In the genomic region with DNA sequence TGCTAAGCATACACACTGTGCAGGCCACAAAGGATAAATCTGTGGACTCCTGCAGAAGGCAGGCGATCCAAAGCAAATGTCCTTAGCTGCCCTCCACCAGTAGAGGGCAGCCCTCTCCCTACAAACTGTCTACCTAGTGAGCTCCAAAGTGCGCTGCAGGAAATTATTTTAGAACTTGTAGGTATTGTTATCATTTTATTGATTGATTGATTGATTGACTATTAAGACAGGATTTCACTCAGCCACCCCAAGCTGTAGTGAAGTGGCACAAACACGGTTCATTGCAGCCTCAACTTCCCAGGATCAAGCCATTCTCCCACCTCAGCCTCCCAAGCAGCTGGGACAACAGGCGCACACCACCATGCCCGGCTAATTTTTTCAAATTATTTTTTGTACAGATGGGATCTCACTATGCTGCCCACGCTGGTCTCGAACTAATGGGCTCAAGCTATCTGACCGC, we compare ENCODE assay signal across 8 cellular contexts. TPM values are rescaled to one million over a fixed set of nuclear protein-coding genes. Genes with fewer than 3 reads are reported as not detected.
DNase-seq lines count a peak whose midpoint lies in the region; ATAC-seq and TF ChIP-seq lines count a peak whose summit lies in the region.

No MANE protein-coding gene starts in this region.

- no peaks in the 10 kb centered on the region for H3K27me3 ChIP-seq in left lung

- H3K27me3 Mint-ChIP-seq in central memory CD8-positive, alpha-beta T cell = no peaks in the 10 kb centered on the region

- peak; percentile 87 to 92 for TF ChIP-seq CTCF in left lung (IDR thresholded peaks at IDR 0.05)

- H3K9me3 Mint-ChIP-seq in central memory CD8-positive, alpha-beta T cell = no peaks in the 10 kb centered on the region

- H3K36me3 ChIP-seq in left lung = no peaks in the 10 kb centered on the region

- DNase-seq in GDM1 (lab: John Stamatoyannopoulos, UW) (peak; percentile 61), NCI-H226 (peak; percentile 16), left lung (peak in 1 of 2 donors; percentile 67)
- DNase-seq in activated CD4-positive, CD25-positive, alpha-beta regulatory T cell treated with anti-CD3 and anti-CD28 coated beads, Interleukin-2, amount 50 U/mL, for 72 hours = peak; percentile 64
- DNase-seq in central memory CD8-positive, alpha-beta T cell (ENCODE audit: low spot score in 2 of 2) = peak; percentile 45 to 49
- peak; percentile 42 to 57 (median 46) for DNase-seq in stimulated activated CD4-positive, alpha-beta T cell treated with anti-CD3 and anti-CD28 coated beads, TNF-alpha, amount 100 ng/mL, for 24 hours (ENCODE audit: low read depth in 3 of 3)

- no peak overlapping the region for H3K4me3 ChIP-seq in left lung

- intact Hi-C loops in left lung (cut with DNase I) = loop anchor here in 1 of 2 donors (10.0 kb wide), 1 partner anchor 310 kb away; no protein-coding TSS in a partner anchor

- H3K4me1 Mint-ChIP-seq in central memory CD8-positive, alpha-beta T cell = peaks cover 9% of the 10 kb centered on the region

- H3K9me3 ChIP-seq in left lung = no peaks in the 10 kb centered on the region

- peaks cover 17% of the 10 kb centered on the region for H3K36me3 Mint-ChIP-seq in central memory CD8-positive, alpha-beta T cell (ENCODE audit: insufficient read depth)

- H3K27ac ChIP-seq in left lung = no peak overlapping the region

- H3K4me3 Mint-ChIP-seq in central memory CD8-positive, alpha-beta T cell = peak overlapping the region; percentile 21

- ATAC-seq in HG02798 (IDR thresholded peaks at IDR 0.05; ENCODE audit: poor library complexity, unreplicated experiment) = peak; percentile 38
- ATAC-seq in central memory CD8-positive, alpha-beta T cell (replicated peaks; ENCODE audit: extremely low read depth, poor library complexity, severe bottlenecking) = peak; percentile 40
- peak; percentile 54 for ATAC-seq in left lung
- ATAC-seq in GM21390 (IDR thresholded peaks at IDR 0.05; ENCODE audit: unreplicated experiment) = no peak

- peaks cover 0 to 16% of the 10 kb centered on the region in 2 donors for H3K4me1 ChIP-seq in left lung

- H3K27ac Mint-ChIP-seq in central memory CD8-positive, alpha-beta T cell (ENCODE audit: low read depth) = no peak overlapping the region

RNA-seq across cellular contexts. Expression of a gene that starts 37.3 kb away (rescaled TPM):
- total RNA-seq in left lung = 10 to 100 TPM; 27.0 to 33.1 TPM
